In the genomic region with DNA sequence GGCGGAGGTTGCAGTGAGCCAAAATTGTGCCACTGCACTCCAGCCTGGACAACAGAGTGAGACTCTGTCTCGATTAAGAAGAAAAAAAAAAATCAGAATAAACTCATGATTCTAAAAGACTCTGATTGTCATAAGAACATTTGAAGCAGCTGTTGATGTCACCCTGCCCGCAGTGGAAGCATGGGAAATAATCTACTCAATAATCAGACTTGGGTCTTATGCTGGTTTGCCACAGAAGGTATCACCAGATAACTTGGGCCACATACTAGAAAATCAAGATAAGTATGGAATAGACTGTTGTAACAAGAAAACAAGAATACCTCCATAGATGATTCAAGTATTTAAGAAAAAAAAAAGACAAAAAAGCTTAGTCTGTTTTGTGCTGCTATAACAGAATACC, we compare ENCODE assay signal across 12 cellular contexts. TPM values are rescaled to one million over a fixed set of nuclear protein-coding genes. Genes with fewer than 3 reads are reported as not detected.
"Had no signal": no experiment of that assay in that cellular context is flagged by ENCODE, and none has a peak within 500 bp of the region (broad histone marks: within the 10 kb centered on the region; RNA-seq: fewer than 3 reads in every experiment).

No MANE protein-coding gene starts in this region.

- H3K36me3 ChIP-seq: HAP-1 had no signal

- H3K4me2 ChIP-seq: GM23338 had no signal

- DNase-seq: GM23248, GOT3, H7, H9, HCEC 1CT, HFFc6 had no signal

- H3K4me3 ChIP-seq: GM23248, GM23338, HAP-1 had no signal

- H3K9ac ChIP-seq: GM23248 had no signal

- H3K27ac ChIP-seq: GM23248 had no signal

- FAIRE-seq: H1, H54 had no signal

- H3K4me1 ChIP-seq: HAP-1 had no signal

- H3K9me3 ChIP-seq: HAP-1 had no signal

- H2AFZ ChIP-seq: GM23248, GM23338 had no signal

- ATAC-seq: GM23338, HCT116 had no signal

RNA-seq across cellular contexts. Expression of a gene that starts 52.5 kb away (rescaled TPM):
- total RNA-seq: GM23248, H4, HFFc6 had no signal
- polyA plus RNA-seq: GM23248 had no signal
